In genomic region chr1:230703679-230704385, GRCh38 we compare ENCODE assay signal across 29 cellular contexts. TPM values are rescaled to one million over a fixed set of nuclear protein-coding genes. Genes with fewer than 3 reads are reported as not detected.
"Had no signal": no experiment of that assay in that cellular context is flagged by ENCODE, and none has a peak within 500 bp of the region (broad histone marks: within the 10 kb centered on the region; RNA-seq: fewer than 3 reads in every experiment).

No MANE protein-coding gene starts in this region.

- H3K9me3 ChIP-seq: gastrocnemius medialis, mucosa of descending colon, neutrophil, prostate gland, spleen, thoracic aorta, tibial nerve, upper lobe of right lung, vagina had no signal

- H3K27me3 ChIP-seq: gastrocnemius medialis, tibial nerve, upper lobe of right lung, vagina had no signal

- DNase-seq: cerebellar nuclear complex; cortex of kidney; effector memory CD8-positive, alpha-beta T cell; erythroblast; foreskin fibroblast; gastrocnemius medialis; head of caudate nucleus; kidney; mesenchymal stem cell; mucosa of descending colon; naive B cell; right cardiac atrium; spleen; stimulated activated CD4-positive, alpha-beta T cell treated with anti-CD3 and anti-CD28 coated beads, Interleukin-4, amount 100 ng/mL, for 4 hours; stimulated activated naive CD8-positive, alpha-beta T cell treated with anti-CD3 and anti-CD28 coated beads, Interleukin-15, Interleukin-2, amounts not matched to agents 100 U/mL and 50 U/mL, for 24 hours; upper lobe of right lung had no signal

- H3K27ac ChIP-seq: gastrocnemius medialis, neutrophil, prostate gland, skin epidermis, spleen, thoracic aorta, tibial nerve, upper lobe of right lung, vagina had no signal

- H3K4me1 ChIP-seq: prostate gland, spleen, tibial nerve, upper lobe of right lung, vagina had no signal

- ATAC-seq: effector memory CD8-positive, alpha-beta T cell; gastrocnemius medialis; stimulated activated memory B cell treated with anti-CD40 and anti-IgM and Interleukin-4, amounts not matched to agents 10 μg/mL and 1 μg/mL and 100 μg/mL, for 72 hours; stimulated activated naive CD8-positive, alpha-beta T cell treated with anti-CD3 and anti-CD28 coated beads, Interleukin-15, Interleukin-2, amounts not matched to agents 100 U/mL and 50 U/mL, for 24 hours had no signal

- H3K36me3 ChIP-seq: gastrocnemius medialis, neutrophil, prostate gland, spleen, thoracic aorta, tibial nerve, upper lobe of right lung, vagina had no signal

- H3K4me3 ChIP-seq: gastrocnemius medialis, mucosa of descending colon, prostate gland, skin epidermis, spleen, thoracic aorta, tibial nerve, upper lobe of right lung, vagina had no signal

RNA-seq across cellular contexts. Expression of gene AGT, which starts 10.1 kb away (rescaled TPM):
- total RNA-seq: dermis microvascular lymphatic vessel endothelial cell, glomerular endothelial cell, lung microvascular endothelial cell had no signal
- polyA plus RNA-seq: neural cell had no signal

RNA-seq across cellular contexts. Expression of gene CAPN9, which starts 43.4 kb away (rescaled TPM):
- total RNA-seq: dermis microvascular lymphatic vessel endothelial cell, gastrocnemius medialis, glomerular endothelial cell, left lobe of liver, lung microvascular endothelial cell, osteocyte, spleen, vagina had no signal
